In genomic region chr6:20571261-20571660, GRCh38 we compare ENCODE assay signal across 19 cellular contexts.
"Had no signal": no experiment of that assay in that cellular context is flagged by ENCODE, and none has a peak within 500 bp of the region (broad histone marks: within the 10 kb centered on the region; RNA-seq: fewer than 3 reads in every experiment).

No MANE protein-coding gene starts in this region.

- H2AFZ ChIP-seq: hepatocyte had no signal

- H3K79me2 ChIP-seq: hepatocyte had no signal

- H3K27ac ChIP-seq: hepatocyte, psoas muscle, right lobe of liver, suprapubic skin, thyroid gland, uterus had no signal

- DNase-seq: effector memory CD8-positive, alpha-beta T cell; foreskin melanocyte; head of caudate nucleus; left colon; left ventricle myocardium superior; mesenchymal stem cell; naive B cell; nephron progenitor cell; psoas muscle; retina; right lobe of liver; stimulated activated CD4-positive, alpha-beta T cell treated with anti-CD3 and anti-CD28 coated beads, Interleukin-4, amount 100 ng/mL, for 1 hour; stimulated activated CD8-positive, alpha-beta memory T cell treated with anti-CD3 and anti-CD28 coated beads, Interleukin-4, amount 100 ng/mL, for 48 hours; stimulated activated naive CD8-positive, alpha-beta T cell treated with anti-CD3 and anti-CD28 coated beads, Interleukin-15, Interleukin-2, amounts not matched to agents 100 U/mL and 50 U/mL, for 24 hours; thyroid gland; uterus had no signal

- H3K4me2 ChIP-seq: hepatocyte had no signal

- H3K36me3 ChIP-seq: right lobe of liver, suprapubic skin, thyroid gland, uterus had no signal

- H3K9me3 ChIP-seq: psoas muscle, right lobe of liver, suprapubic skin, thyroid gland, uterus had no signal

- H3K27me3 ChIP-seq: hepatocyte, right lobe of liver, suprapubic skin, thyroid gland, uterus had no signal

- H3K4me1 ChIP-seq: uterus had no signal

- H3K4me3 ChIP-seq: hepatocyte, lung, psoas muscle, right lobe of liver, suprapubic skin, thyroid gland, uterus had no signal
